21 cellular contexts compared by ENCODE assay signal in the genomic region with DNA sequence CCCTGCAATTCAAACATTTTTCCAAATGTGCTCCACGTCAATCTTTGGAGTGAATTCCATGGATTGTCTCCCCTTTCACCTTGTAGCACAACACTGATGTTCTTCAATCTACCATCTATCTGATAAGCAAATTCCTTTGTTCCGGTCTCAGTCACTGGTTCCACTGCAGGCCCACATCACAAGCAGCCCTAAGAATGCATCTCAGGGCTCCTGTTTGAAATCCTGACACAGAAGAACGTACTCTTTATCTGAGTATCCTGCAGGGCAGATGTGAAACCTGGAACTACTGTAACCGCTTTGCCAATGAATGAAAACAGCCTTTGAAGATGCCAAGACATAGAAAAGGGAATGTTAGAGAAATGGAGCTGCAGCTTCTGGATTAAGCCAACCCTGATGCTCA.
DNase-seq lines count a peak whose midpoint lies in the region; ATAC-seq lines count a peak whose summit lies in the region.
"Had no signal": no experiment of that assay in that cellular context is flagged by ENCODE, and none has a peak within 500 bp of the region (broad histone marks: within the 10 kb centered on the region; RNA-seq: fewer than 3 reads in every experiment).

No MANE protein-coding gene starts in this region.

- H3K4me3 Mint-ChIP-seq in activated naive CD4-positive, alpha-beta T cell treated with anti-CD3 and anti-CD28 coated beads, Interleukin-2, amount 50 U/mL, for 24 hours = no peak overlapping the region
- H3K4me3 Mint-ChIP-seq in activated naive CD8-positive, alpha-beta T cell treated with anti-CD3 and anti-CD28 coated beads, Interleukin-2, amount 50 U/mL, for 24 hours = no peak overlapping the region
- H3K4me3 Mint-ChIP-seq: H9, nephron progenitor cell had no signal

- no peaks in the 10 kb centered on the region for H3K79me2 ChIP-seq in trophoblast cell (ENCODE audit: control insufficient read depth, insufficient read depth, low read length, poor library complexity)

- H3K9ac ChIP-seq in trophoblast cell (ENCODE audit: low read length) = no peak overlapping the region
- H3K9ac ChIP-seq: BLaER1 treated with 17β-estradiol and CSF1 and Interleukin-3, amounts not matched to agents 10 nM and 100 nM had no signal

- no peak overlapping the region for H3K18ac ChIP-seq in trophoblast cell (ENCODE audit: low read length)

- H4K8ac ChIP-seq in trophoblast cell (ENCODE audit: low read depth, low read length) = no peak overlapping the region

- no peak overlapping the region for H2BK12ac ChIP-seq in trophoblast cell (ENCODE audit: low read length)

- H2AFZ ChIP-seq in trophoblast cell (ENCODE audit: insufficient read depth, low read length, poor library complexity) = no peak overlapping the region

- H3K14ac ChIP-seq in trophoblast cell (ENCODE audit: low read length) = no peak overlapping the region

- H2BK5ac ChIP-seq in trophoblast cell (ENCODE audit: low read depth, low read length, poor library complexity) = no peak overlapping the region

- H3K4me1 Mint-ChIP-seq in activated naive CD4-positive, alpha-beta T cell treated with anti-CD3 and anti-CD28 coated beads, Interleukin-2, amount 50 U/mL, for 24 hours = peaks cover 54% of the 10 kb centered on the region
- peaks cover 78% of the 10 kb centered on the region for H3K4me1 Mint-ChIP-seq in activated naive CD8-positive, alpha-beta T cell treated with anti-CD3 and anti-CD28 coated beads, Interleukin-2, amount 50 U/mL, for 24 hours
- H3K4me1 Mint-ChIP-seq: nephron progenitor cell had no signal

- H3K27ac Mint-ChIP-seq in activated naive CD4-positive, alpha-beta T cell treated with anti-CD3 and anti-CD28 coated beads, Interleukin-2, amount 50 U/mL, for 24 hours = peak overlapping the region; percentile 9
- peak overlapping the region; percentile 76 for H3K27ac Mint-ChIP-seq in activated naive CD8-positive, alpha-beta T cell treated with anti-CD3 and anti-CD28 coated beads, Interleukin-2, amount 50 U/mL, for 24 hours
- H3K27ac Mint-ChIP-seq: H9, nephron progenitor cell had no signal

- H2AK5ac ChIP-seq in trophoblast cell (ENCODE audit: low read length) = no peak overlapping the region

- WGBS in trophoblast cell (ENCODE audit: extremely low coverage, insufficient coverage, insufficient read length) = no CpG with 5 or more reads among the region's 4 CpGs

- no peaks in the 10 kb centered on the region for H3K27me3 ChIP-seq in trophoblast cell (ENCODE audit: insufficient read depth, low read length)
- H3K27me3 ChIP-seq: BLaER1 treated with 17β-estradiol and CSF1 and Interleukin-3, amounts not matched to agents 10 nM and 100 nM; brain microvascular endothelial cell; ovary; Peyer's patch; right atrium auricular region; spleen had no signal

- peak overlapping the region; percentile 100 for H3K27ac ChIP-seq in KOPT-K1 (ENCODE audit: low read depth, low read length, poor library complexity, severe bottlenecking)
- no peak overlapping the region for H3K27ac ChIP-seq in trophoblast cell (ENCODE audit: low read depth, low read length)
- H3K27ac ChIP-seq: BLaER1 treated with 17β-estradiol and CSF1 and Interleukin-3, amounts not matched to agents 10 nM and 100 nM; brain microvascular endothelial cell; ovary; Peyer's patch; right atrium auricular region; spleen had no signal

- no peak overlapping the region for H3K23ac ChIP-seq in trophoblast cell (ENCODE audit: low read length)

- peaks cover 5% of the 10 kb centered on the region for H3K9me3 Mint-ChIP-seq in activated naive CD4-positive, alpha-beta T cell treated with anti-CD3 and anti-CD28 coated beads, Interleukin-2, amount 50 U/mL, for 24 hours
- peaks cover 3% of the 10 kb centered on the region for H3K9me3 Mint-ChIP-seq in activated naive CD8-positive, alpha-beta T cell treated with anti-CD3 and anti-CD28 coated beads, Interleukin-2, amount 50 U/mL, for 24 hours
- H3K9me3 Mint-ChIP-seq: H9, nephron progenitor cell had no signal

- peaks cover 23% of the 10 kb centered on the region for H3K36me3 Mint-ChIP-seq in activated naive CD4-positive, alpha-beta T cell treated with anti-CD3 and anti-CD28 coated beads, Interleukin-2, amount 50 U/mL, for 24 hours
- H3K36me3 Mint-ChIP-seq in activated naive CD8-positive, alpha-beta T cell treated with anti-CD3 and anti-CD28 coated beads, Interleukin-2, amount 50 U/mL, for 24 hours (ENCODE audit: low read depth) = peaks cover 49% of the 10 kb centered on the region

- H3K9me3 ChIP-seq in KOPT-K1 (ENCODE audit: insufficient read depth, low read length, poor library complexity, severe bottlenecking) (no peaks in the 10 kb centered on the region), trophoblast cell (ENCODE audit: insufficient read depth, low read depth, low read length) (no peaks in the 10 kb centered on the region)
- H3K9me3 ChIP-seq: BLaER1 treated with 17β-estradiol and CSF1 and Interleukin-3, amounts not matched to agents 10 nM and 100 nM; mucosa of descending colon; ovary; Peyer's patch; right atrium auricular region; spleen had no signal

- H3K4ac ChIP-seq in trophoblast cell (ENCODE audit: low read depth, low read length) = no peak overlapping the region

- no peak overlapping the region for H4K12ac ChIP-seq in trophoblast cell (ENCODE audit: low read depth, low read length)

- H3K4me2 ChIP-seq in trophoblast cell (ENCODE audit: low read length) = peak overlapping the region; percentile 2
- H3K4me2 ChIP-seq: BLaER1 treated with 17β-estradiol and CSF1 and Interleukin-3, amounts not matched to agents 10 nM and 100 nM had no signal

- H4K91ac ChIP-seq in trophoblast cell (ENCODE audit: low read depth, low read length) = no peak overlapping the region

- H3K4me3 ChIP-seq in trophoblast cell (ENCODE audit: low read depth, low read length) = no peak overlapping the region
- H3K4me3 ChIP-seq: BLaER1 treated with 17β-estradiol and CSF1 and Interleukin-3, amounts not matched to agents 10 nM and 100 nM; mucosa of descending colon; ovary; Peyer's patch; right atrium auricular region; spleen had no signal

- H3K4me1 ChIP-seq in trophoblast cell (ENCODE audit: control insufficient read depth in 1 of 2, insufficient read depth in 2 of 2, low read length in 2 of 2) = peaks cover 0 to 8% of the 10 kb centered on the region in 2 experiments
- H3K4me1 ChIP-seq: right atrium auricular region, spleen had no signal

- no peak for ATAC-seq in activated naive CD8-positive, alpha-beta T cell treated with anti-CD3 and anti-CD28 coated beads, Interleukin-2, amount 50 U/mL, for 24 hours
- ATAC-seq in GM21786 (IDR thresholded peaks at IDR 0.05; ENCODE audit: unreplicated experiment) = no peak

- H3K27me3 Mint-ChIP-seq in activated naive CD4-positive, alpha-beta T cell treated with anti-CD3 and anti-CD28 coated beads, Interleukin-2, amount 50 U/mL, for 24 hours = no peaks in the 10 kb centered on the region
- H3K27me3 Mint-ChIP-seq in activated naive CD8-positive, alpha-beta T cell treated with anti-CD3 and anti-CD28 coated beads, Interleukin-2, amount 50 U/mL, for 24 hours = no peaks in the 10 kb centered on the region

- no peaks in the 10 kb centered on the region for H3K79me1 ChIP-seq in trophoblast cell (ENCODE audit: low read length)

- H2BK120ac ChIP-seq in trophoblast cell (ENCODE audit: insufficient read depth, low read length, poor library complexity) = no peak overlapping the region

- H3K36me3 ChIP-seq in KOPT-K1 (ENCODE audit: insufficient read depth, low read length) = peaks cover 98% of the 10 kb centered on the region
- H3K36me3 ChIP-seq in trophoblast cell (ENCODE audit: control insufficient read depth in 1 of 2, insufficient read depth in 2 of 2, low read length in 2 of 2) = no peaks in the 10 kb centered on the region
- H3K36me3 ChIP-seq: brain microvascular endothelial cell, ovary, Peyer's patch, right atrium auricular region, spleen had no signal

- DNase-seq in activated naive CD4-positive, alpha-beta T cell treated with anti-CD3 and anti-CD28 coated beads, Interleukin-2, amount 50 U/mL, for 16 hours = no peak
- no peak for DNase-seq in activated naive CD8-positive, alpha-beta T cell treated with anti-CD3 and anti-CD28 coated beads, Interleukin-2, amount 50 U/mL, for 24 hours
- DNase-seq in trophoblast cell (peak; percentile 79 to 93), NCI-H345 (lab: John Stamatoyannopoulos, UW) (no peak)
- DNase-seq: brain microvascular endothelial cell; DMS53; H9; mucosa of descending colon; NCI-H1105 treated with DMSO at 0.1 percent for 48 hours; NCI-H1930; NCI-H526 treated with DMSO at 0.1 percent for 48 hours; nephron progenitor cell; ovary; Peyer's patch; spleen; stimulated activated CD4-positive, alpha-beta T cell treated with anti-CD3 and anti-CD28 coated beads, Interleukin-2, amount 100 ng/mL, for 48 hours had no signal

Comparison
In these comparisons a context has a peak if more than half of its experiments do, and no peak if none do; other contexts are left out.
1. DNase-seq: peak in trophoblast cell (2 of 2); none in activated naive CD4-positive, alpha-beta T cell treated with anti-CD3 and anti-CD28 coated beads, Interleukin-2, amount 50 U/mL, for 16 hours (single experiment), activated naive CD8-positive, alpha-beta T cell treated with anti-CD3 and anti-CD28 coated beads, Interleukin-2, amount 50 U/mL, for 24 hours (single experiment) and NCI-H345 (single experiment).